In genomic region chr11:108062336-108062735, GRCh38 we compare ENCODE assay signal across 23 cellular contexts.
"Had no signal": no experiment of that assay in that cellular context is flagged by ENCODE, and none has a peak within 500 bp of the region (broad histone marks: within the 10 kb centered on the region; RNA-seq: fewer than 3 reads in every experiment).

No MANE protein-coding gene starts in this region.

- H3K9me3 ChIP-seq: gastroesophageal sphincter, mucosa of descending colon, prostate gland, right atrium auricular region, sigmoid colon, stomach, thyroid gland, vagina had no signal

- DNase-seq: cortex of kidney; effector memory CD8-positive, alpha-beta T cell; heart right ventricle; hippocampal formation; islet precursor cell; mucosa of descending colon; naive B cell; sigmoid colon; stimulated activated CD4-positive, alpha-beta T cell treated with anti-CD3 and anti-CD28 coated beads, Interleukin-2, amount 100 ng/mL, for 24 hours; stimulated activated CD4-positive, alpha-beta T cell treated with anti-CD3 and anti-CD28 coated beads, Interleukin-4, amount 100 ng/mL, for 24 hours; stimulated activated naive CD4-positive, alpha-beta T cell treated with Interleukin-2 at 50 U/mL for 16 hours; stomach; thyroid gland; trophoblast cell had no signal

- H3K27me3 Mint-ChIP-seq: effector memory CD8-positive, alpha-beta T cell; memory B cell; naive B cell; natural killer cell treated with Interleukin-12 subunit alpha and Interleukin-12 subunit beta and Interleukin-15 and Interleukin-18, amount 100 ng/mL, for 72 hours had no signal

- H3K4me1 ChIP-seq: gastroesophageal sphincter, neural progenitor cell, prostate gland, right atrium auricular region, sigmoid colon, stomach, thyroid gland, vagina had no signal

- H3K4me3 Mint-ChIP-seq: effector memory CD8-positive, alpha-beta T cell; memory B cell; naive B cell; natural killer cell treated with Interleukin-12 subunit alpha and Interleukin-12 subunit beta and Interleukin-15 and Interleukin-18, amount 100 ng/mL, for 72 hours; neural progenitor cell; stimulated activated effector memory CD8-positive, alpha-beta T cell treated with anti-CD3 and anti-CD28 coated beads, Interleukin-12 subunit alpha, Interleukin-12 subunit beta, amount 100 ng/mL, for 72 hours had no signal

- H3K4me3 ChIP-seq: gastroesophageal sphincter, heart right ventricle, lung, mucosa of descending colon, neural progenitor cell, prostate gland, right atrium auricular region, sigmoid colon, stomach, thyroid gland, vagina had no signal

- H3K9me3 Mint-ChIP-seq: natural killer cell treated with Interleukin-12 subunit alpha and Interleukin-12 subunit beta and Interleukin-15 and Interleukin-18, amount 100 ng/mL, for 72 hours; stimulated activated effector memory CD8-positive, alpha-beta T cell treated with anti-CD3 and anti-CD28 coated beads, Interleukin-12 subunit alpha, Interleukin-12 subunit beta, amount 100 ng/mL, for 72 hours had no signal

- ATAC-seq: effector memory CD8-positive, alpha-beta T cell; gastroesophageal sphincter; heart right ventricle; mucosa of descending colon; natural killer cell treated with Interleukin-12 subunit alpha and Interleukin-12 subunit beta and Interleukin-15 and Interleukin-18, amount 100 ng/mL, for 72 hours; stimulated activated effector memory CD8-positive, alpha-beta T cell treated with anti-CD3 and anti-CD28 coated beads, Interleukin-12 subunit alpha, Interleukin-12 subunit beta, amount 100 ng/mL, for 72 hours had no signal

- H3K4me1 Mint-ChIP-seq: neural progenitor cell; stimulated activated effector memory CD8-positive, alpha-beta T cell treated with anti-CD3 and anti-CD28 coated beads, Interleukin-12 subunit alpha, Interleukin-12 subunit beta, amount 100 ng/mL, for 72 hours had no signal

- H3K27ac Mint-ChIP-seq: memory B cell; natural killer cell treated with Interleukin-12 subunit alpha and Interleukin-12 subunit beta and Interleukin-15 and Interleukin-18, amount 100 ng/mL, for 72 hours; neural progenitor cell; stimulated activated effector memory CD8-positive, alpha-beta T cell treated with anti-CD3 and anti-CD28 coated beads, Interleukin-12 subunit alpha, Interleukin-12 subunit beta, amount 100 ng/mL, for 72 hours had no signal

- H3K27me3 ChIP-seq: gastroesophageal sphincter, heart right ventricle, neural progenitor cell, right atrium auricular region, sigmoid colon, stomach, thyroid gland, vagina had no signal

- H3K27ac ChIP-seq: gastroesophageal sphincter, heart right ventricle, neural progenitor cell, prostate gland, right atrium auricular region, sigmoid colon, stomach, thyroid gland, vagina had no signal

- H3K36me3 ChIP-seq: prostate gland had no signal
